19 cellular contexts compared by ENCODE assay signal in genomic region chr12:103996595-103996994, GRCh38.
"Had no signal": no experiment of that assay in that cellular context is flagged by ENCODE, and none has a peak within 500 bp of the region (broad histone marks: within the 10 kb centered on the region; RNA-seq: fewer than 3 reads in every experiment).

No MANE protein-coding gene starts in this region.

- H3K36me3 ChIP-seq: MG63, SJCRH30 had no signal

- H3K9me3 ChIP-seq: MG63 had no signal

- H3K27ac ChIP-seq: HL-60, SJCRH30 had no signal

- ATAC-seq: SK-N-SH treated with all-trans-retinoic acid at 6 μM for 48 hours had no signal

- DNase-seq: KBM-7, MG63, NCI-H1092, NCI-H1105 treated with DMSO at 0.1 percent for 48 hours, NCI-H1417 treated with DMSO at 0.1 percent for 48 hours, NCI-H146, NCI-H1694 treated with DMSO at 0.1 percent for 48 hours, NCI-H1930, NCI-H2081, NCI-H2107, NCI-H2227 treated with DMSO at 0.1 percent for 48 hours, NCI-H524 treated with DMSO at 0.1 percent for 48 hours, NCI-H69, NCI-H774, RPMI8226, SHP77 treated with DMSO at 0.1 percent for 48 hours, SJCRH30 had no signal

- H3K4me3 ChIP-seq: MG63, SJCRH30 had no signal

- H3K27me3 ChIP-seq: MG63, SJCRH30 had no signal
